ENCODE assay signal across 8 cellular contexts in genomic region chr9:124868511-124869465, GRCh38. TPM values are rescaled to one million over a fixed set of nuclear protein-coding genes. Genes with fewer than 3 reads are reported as not detected.
A peak's percentile ranks its signal among the peaks of the same experiment; 100 is the strongest.
DNase-seq lines count a peak whose midpoint lies in the region; ATAC-seq lines count a peak whose summit lies in the region.

No MANE protein-coding gene starts in this region.

- 0% methylated on average over 101 of the region's 101 CpGs for WGBS in ectodermal cell, 2 experiments

- H3K9me3 ChIP-seq in CD4-positive, CD25-positive, alpha-beta regulatory T cell (ENCODE audit: control insufficient read depth in 2 of 2, low read length in 2 of 2): no peaks in the 10 kb centered on the region
- H3K9me3 ChIP-seq in ectodermal cell (ENCODE audit: control insufficient read depth, low read length): no peaks in the 10 kb centered on the region

- H3K4me3 ChIP-seq in CD4-positive, CD25-positive, alpha-beta regulatory T cell (ENCODE audit: low read depth, low read length): peak overlapping the region; percentile 84
- peak overlapping the region; percentile 81 for H3K4me3 ChIP-seq in ectodermal cell (ENCODE audit: insufficient read depth, low read depth, low read length)

- H3K27me3 Mint-ChIP-seq in CD4-positive, CD25-positive, alpha-beta regulatory T cell: no peaks in the 10 kb centered on the region
- no peaks in the 10 kb centered on the region for H3K27me3 Mint-ChIP-seq in activated CD8-positive, alpha-beta T cell treated with anti-CD3 and anti-CD28 coated beads, Interleukin-2, amount 10 ng/mL, durations not matched to agents 7 days and 5 days (ENCODE audit: low read depth)

- peaks cover 15 to 55% (median 33%) of the 10 kb centered on the region in 4 donors for H3K4me1 Mint-ChIP-seq in CD4-positive, CD25-positive, alpha-beta regulatory T cell
- peaks cover 51% of the 10 kb centered on the region for H3K4me1 Mint-ChIP-seq in activated CD8-positive, alpha-beta T cell treated with anti-CD3 and anti-CD28 coated beads, Interleukin-2, amount 10 ng/mL, durations not matched to agents 7 days and 5 days (ENCODE audit: low read depth)

- peak overlapping the region; percentile 94 for H3K27ac ChIP-seq in CD4-positive, CD25-positive, alpha-beta regulatory T cell (ENCODE audit: insufficient read depth, low read length, poor library complexity, severe bottlenecking)
- peak overlapping the region; percentile 86 for H3K27ac ChIP-seq in ectodermal cell (ENCODE audit: insufficient read depth, low read depth, low read length, poor library complexity, severe bottlenecking)

- peak overlapping the region; percentile 95 to 99 (median 96) for H3K4me3 Mint-ChIP-seq in CD4-positive, CD25-positive, alpha-beta regulatory T cell
- H3K4me3 Mint-ChIP-seq in activated CD8-positive, alpha-beta T cell treated with anti-CD3 and anti-CD28 coated beads, Interleukin-2, amount 10 ng/mL, durations not matched to agents 7 days and 5 days: peak overlapping the region; percentile 89

- POLR2A ChIA-PET in activated CD8-positive, alpha-beta T cell treated with anti-CD3 and anti-CD28 coated beads, Interleukin-2, amount 10 ng/mL, durations not matched to agents 7 days and 5 days (lab: Charles Lee): interaction anchor here (0.6 to 3.3 kb wide), 9 partner anchors 7 to 373 kb away, joined by 3 to 47 read pairs (median 5); partner anchors contain the start of genes ARPC5L, GOLGA1, HSPA5 and RPL35

- H3K27me3 ChIP-seq in CD4-positive, CD25-positive, alpha-beta regulatory T cell (ENCODE audit: control insufficient read depth, insufficient read depth, low read length): no peaks in the 10 kb centered on the region
- H3K27me3 ChIP-seq in ectodermal cell (ENCODE audit: control insufficient read depth, insufficient read depth, low read length, poor library complexity, severe bottlenecking): no peaks in the 10 kb centered on the region

- H3K36me3 Mint-ChIP-seq in CD4-positive, CD25-positive, alpha-beta regulatory T cell: peaks cover 7% of the 10 kb centered on the region
- H3K36me3 Mint-ChIP-seq in activated CD8-positive, alpha-beta T cell treated with anti-CD3 and anti-CD28 coated beads, Interleukin-2, amount 10 ng/mL, durations not matched to agents 7 days and 5 days (ENCODE audit: low read depth): peaks cover 42% of the 10 kb centered on the region

- H3K36me3 ChIP-seq in CD4-positive, CD25-positive, alpha-beta regulatory T cell (ENCODE audit: control insufficient read depth, insufficient read depth, low read length): peaks cover 19% of the 10 kb centered on the region
- H3K36me3 ChIP-seq in ectodermal cell (ENCODE audit: control insufficient read depth, insufficient read depth, low read length): peaks cover 3% of the 10 kb centered on the region

- peaks cover 53% of the 10 kb centered on the region for H3K4me1 ChIP-seq in CD4-positive, CD25-positive, alpha-beta regulatory T cell (ENCODE audit: control insufficient read depth, insufficient read depth, low read length, poor library complexity, severe bottlenecking)
- H3K4me1 ChIP-seq in ectodermal cell (ENCODE audit: control insufficient read depth, insufficient read depth, low read length): peaks cover 15% of the 10 kb centered on the region

- peak; percentile 72 to 74 for ATAC-seq in CD4-positive, CD25-positive, alpha-beta regulatory T cell (ENCODE audit: low read depth in 2 of 2)
- ATAC-seq in GM19324 (IDR thresholded peaks at IDR 0.05; ENCODE audit: low FRiP score, unreplicated experiment) (peak; percentile 63), HG03457 (IDR thresholded peaks at IDR 0.05; ENCODE audit: unreplicated experiment) (peak; percentile 51)
- peak; percentile 83 for ATAC-seq in activated CD8-positive, alpha-beta T cell treated with anti-CD3 and anti-CD28 coated beads, Interleukin-2, amount 10 ng/mL, durations not matched to agents 7 days and 5 days

- DNase-seq in CD4-positive, CD25-positive, alpha-beta regulatory T cell: peak; percentile 87 to 92 (median 91)
- DNase-seq in NCI-H774 (lab: John Stamatoyannopoulos, UW) (peak; percentile 88), lung microvascular endothelial cell (ENCODE audit: low read depth in 2 of 2) (peak; percentile 86 to 92)
- DNase-seq in activated CD8-positive, alpha-beta T cell treated with anti-CD3 and anti-CD28 coated beads, Interleukin-2, amount 10 ng/mL, durations not matched to agents 7 days and 5 days: peak; percentile 93
- peak; percentile 89 to 92 (median 89) for DNase-seq in stimulated activated CD4-positive, alpha-beta T cell treated with anti-CD3 and anti-CD28 coated beads, TNF-alpha, amount 100 ng/mL, for 4 hours (ENCODE audit: low read depth in 3 of 3)

- no peaks in the 10 kb centered on the region for H3K9me3 Mint-ChIP-seq in CD4-positive, CD25-positive, alpha-beta regulatory T cell
- H3K9me3 Mint-ChIP-seq in activated CD8-positive, alpha-beta T cell treated with anti-CD3 and anti-CD28 coated beads, Interleukin-2, amount 10 ng/mL, durations not matched to agents 7 days and 5 days (ENCODE audit: insufficient read depth): no peaks in the 10 kb centered on the region

- H3K27ac Mint-ChIP-seq in CD4-positive, CD25-positive, alpha-beta regulatory T cell: peak overlapping the region; percentile 88 to 96 (median 93)
- peak overlapping the region; percentile 99 for H3K27ac Mint-ChIP-seq in activated CD8-positive, alpha-beta T cell treated with anti-CD3 and anti-CD28 coated beads, Interleukin-2, amount 10 ng/mL, durations not matched to agents 7 days and 5 days

- CTCF ChIA-PET in activated CD8-positive, alpha-beta T cell treated with anti-CD3 and anti-CD28 coated beads, Interleukin-2, amount 10 ng/mL, durations not matched to agents 7 days and 5 days (lab: Charles Lee): interaction anchor here (0.6 to 0.9 kb wide), 3 partner anchors 8 to 24 kb away, joined by 3 to 4 read pairs (median 3); partner anchors contain the start of gene WDR38

RNA-seq across cellular contexts. Expression of gene ARPC5L, which starts 6.9 kb away (rescaled TPM):
- 48.6 TPM for total RNA-seq in CD4-positive, CD25-positive, alpha-beta regulatory T cell
- 10 to 100 TPM; 60.6 to 63.7 (median 61.7) TPM for polyA plus RNA-seq in CD4-positive, CD25-positive, alpha-beta regulatory T cell
- 10 to 100 TPM; 82.0 to 86.0 TPM for total RNA-seq in activated CD8-positive, alpha-beta T cell treated with anti-CD3 and anti-CD28 coated beads, Interleukin-2, amount 10 ng/mL, durations not matched to agents 7 days and 5 days
- 45.7 TPM for polyA plus RNA-seq in ectodermal cell (2013, experiment 1 of 4)
- 46.7 TPM for polyA plus RNA-seq in ectodermal cell (2013, experiment 2 of 4)
- 37.3 TPM for polyA plus RNA-seq in ectodermal cell (2013, experiment 3 of 4)
- 39.4 TPM for polyA plus RNA-seq in ectodermal cell (2013, experiment 4 of 4)
- 14.2 and 15.3 TPM in 2 replicates for total RNA-seq in lung microvascular endothelial cell

RNA-seq across cellular contexts. Expression of gene RPL35, which starts 7.0 kb away (rescaled TPM):
- 1,242 TPM for total RNA-seq in CD4-positive, CD25-positive, alpha-beta regulatory T cell
- polyA plus RNA-seq in CD4-positive, CD25-positive, alpha-beta regulatory T cell: 1,000 to 10,000 TPM; 1,519 to 2,085 (median 1,866) TPM
- total RNA-seq in activated CD8-positive, alpha-beta T cell treated with anti-CD3 and anti-CD28 coated beads, Interleukin-2, amount 10 ng/mL, durations not matched to agents 7 days and 5 days: 1,000 to 10,000 TPM; 1,341 to 1,437 TPM
- 2,080 TPM for polyA plus RNA-seq in ectodermal cell (2013, experiment 1 of 4)
- 1,899 TPM for polyA plus RNA-seq in ectodermal cell (2013, experiment 2 of 4)
- polyA plus RNA-seq in ectodermal cell (2013, experiment 3 of 4): 2,122 TPM
- polyA plus RNA-seq in ectodermal cell (2013, experiment 4 of 4): 2,198 TPM
- total RNA-seq in lung microvascular endothelial cell: 1,568 and 1,755 TPM in 2 replicates

RNA-seq across cellular contexts. Expression of gene WDR38, which starts 15.5 kb away (rescaled TPM):
- not detected for total RNA-seq in CD4-positive, CD25-positive, alpha-beta regulatory T cell
- polyA plus RNA-seq in CD4-positive, CD25-positive, alpha-beta regulatory T cell: not detected
- total RNA-seq in activated CD8-positive, alpha-beta T cell treated with anti-CD3 and anti-CD28 coated beads, Interleukin-2, amount 10 ng/mL, durations not matched to agents 7 days and 5 days: not detected
- polyA plus RNA-seq in ectodermal cell (2013, experiment 1 of 4): not detected
- not detected for polyA plus RNA-seq in ectodermal cell (2013, experiment 2 of 4)
- polyA plus RNA-seq in ectodermal cell (2013, experiment 3 of 4): not detected
- not detected for polyA plus RNA-seq in ectodermal cell (2013, experiment 4 of 4)
- total RNA-seq in lung microvascular endothelial cell: not detected in 2 replicates

Comparison
In these comparisons a context has a peak if more than half of its experiments do, and no peak if none do; other contexts are left out.
1. Peak in every context shown above with its lines: DNase-seq, ATAC-seq, H3K4me3 ChIP-seq and H3K27ac ChIP-seq.